Comparison of ENCODE assay signal across 29 cellular contexts in the genomic region with DNA sequence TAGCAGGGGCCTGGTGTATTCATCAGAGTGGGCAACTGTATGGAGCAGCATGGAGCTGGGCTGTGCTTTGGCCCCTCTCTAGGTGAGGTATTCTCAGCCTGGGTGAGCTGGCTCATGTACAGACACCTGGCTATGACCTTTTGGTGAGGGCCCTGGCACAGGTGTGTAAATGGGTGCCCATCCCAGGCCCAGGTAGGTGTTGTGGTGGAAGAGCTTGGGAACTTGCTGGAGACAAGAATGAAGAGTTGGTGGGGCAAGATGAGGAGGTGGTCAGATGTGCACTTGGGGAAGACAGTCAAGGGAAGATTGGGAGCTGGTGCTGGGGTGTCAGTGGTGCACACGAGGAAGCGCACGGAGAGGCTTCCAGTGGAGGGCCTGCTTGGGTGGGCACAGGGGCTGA.
"Had no signal": no experiment of that assay in that cellular context is flagged by ENCODE, and none has a peak within 500 bp of the region (broad histone marks: within the 10 kb centered on the region; RNA-seq: fewer than 3 reads in every experiment).

No MANE protein-coding gene starts in this region.

- H3K27me3 Mint-ChIP-seq: dendritic cell treated with granulocyte-macrophage colony-stimulating factor and Interleukin-4, amounts not matched to agents 40 ng/mL and 50 ng/mL, for 4 days; naive thymus-derived CD4-positive, alpha-beta T cell; progenitor cell of endocrine pancreas; stimulated activated naive B cell treated with anti-CD40 and anti-IgM and Interleukin-4, amounts not matched to agents 10 μg/mL and 1 μg/mL and 100 μg/mL, for 72 hours; stimulated activated naive CD8-positive, alpha-beta T cell treated with anti-CD3 and anti-CD28 coated beads, Interleukin-15, amount 100 ng/mL, for 72 hours had no signal

- H2AFZ ChIP-seq: neural progenitor cell had no signal

- H3K4me1 ChIP-seq: neural progenitor cell, pancreas, right lobe of liver, suprapubic skin, transverse colon, upper lobe of right lung, uterus had no signal

- FAIRE-seq: colon, keratinocyte, pancreas, small intestine had no signal

- H3K9ac ChIP-seq: neural progenitor cell had no signal

- DNase-seq: effector CD8-positive, alpha-beta T cell; endodermal cell; foreskin fibroblast; gastrocnemius medialis; midbrain; naive thymus-derived CD4-positive, alpha-beta T cell; nucleus accumbens; right lobe of liver; small intestine; stimulated activated CD4-positive, alpha-beta T cell treated with anti-CD3 and anti-CD28 coated beads, Interleukin-15, amount 100 ng/mL, for 24 hours; stimulated activated CD4-positive, alpha-beta T cell treated with anti-CD3 and anti-CD28 coated beads, Interleukin-2, amount 100 ng/mL, for 48 hours; stimulated activated naive B cell treated with anti-CD40 and anti-IgM and Interleukin-4, amounts not matched to agents 10 μg/mL and 1 μg/mL and 100 μg/mL, for 72 hours; stimulated activated naive CD8-positive, alpha-beta T cell treated with anti-CD3 and anti-CD28 coated beads, Interleukin-15, amount 100 ng/mL, for 72 hours; transverse colon; uterus had no signal

- ATAC-seq: esophagus mucosa; gastrocnemius medialis; left ventricle myocardium superior; naive thymus-derived CD4-positive, alpha-beta T cell; pancreas; right lobe of liver; stimulated activated naive B cell treated with anti-CD40 and anti-IgM and Interleukin-4, amounts not matched to agents 10 μg/mL and 1 μg/mL and 100 μg/mL, for 72 hours; stimulated activated naive CD8-positive, alpha-beta T cell treated with anti-CD3 and anti-CD28 coated beads, Interleukin-15, amount 100 ng/mL, for 72 hours; upper lobe of right lung had no signal

- H3K36me3 Mint-ChIP-seq: memory B cell; stimulated activated naive B cell treated with anti-CD40 and anti-IgM and Interleukin-4, amounts not matched to agents 10 μg/mL and 1 μg/mL and 100 μg/mL, for 72 hours had no signal

- H3K36me3 ChIP-seq: neural progenitor cell, pancreas, right lobe of liver, suprapubic skin, transverse colon, upper lobe of right lung, uterus had no signal

- H3K4me3 Mint-ChIP-seq: dendritic cell treated with granulocyte-macrophage colony-stimulating factor and Interleukin-4, amounts not matched to agents 40 ng/mL and 50 ng/mL, for 4 days; endodermal cell; memory B cell; naive thymus-derived CD4-positive, alpha-beta T cell; nephron; neural progenitor cell; stimulated activated naive B cell treated with anti-CD40 and anti-IgM and Interleukin-4, amounts not matched to agents 10 μg/mL and 1 μg/mL and 100 μg/mL, for 72 hours; stimulated activated naive CD8-positive, alpha-beta T cell treated with anti-CD3 and anti-CD28 coated beads, Interleukin-15, amount 100 ng/mL, for 72 hours had no signal

- H3K27ac Mint-ChIP-seq: dendritic cell treated with granulocyte-macrophage colony-stimulating factor and Interleukin-4, amounts not matched to agents 40 ng/mL and 50 ng/mL, for 4 days; endodermal cell; memory B cell; naive thymus-derived CD4-positive, alpha-beta T cell; nephron; neural progenitor cell; progenitor cell of endocrine pancreas; stimulated activated naive B cell treated with anti-CD40 and anti-IgM and Interleukin-4, amounts not matched to agents 10 μg/mL and 1 μg/mL and 100 μg/mL, for 72 hours; stimulated activated naive CD8-positive, alpha-beta T cell treated with anti-CD3 and anti-CD28 coated beads, Interleukin-15, amount 100 ng/mL, for 72 hours had no signal

- H3K4me3 ChIP-seq: gastrocnemius medialis, lung, neural progenitor cell, pancreas, right lobe of liver, suprapubic skin, transverse colon, upper lobe of right lung, uterus had no signal

- H3K4me2 ChIP-seq: neural progenitor cell had no signal

- H3K9me3 Mint-ChIP-seq: endodermal cell; stimulated activated naive CD8-positive, alpha-beta T cell treated with anti-CD3 and anti-CD28 coated beads, Interleukin-15, amount 100 ng/mL, for 72 hours had no signal

- H3K27ac ChIP-seq: epithelial cell of prostate, neural progenitor cell, pancreas, right lobe of liver, suprapubic skin, transverse colon, upper lobe of right lung, uterus had no signal

- H3K4me1 Mint-ChIP-seq: endodermal cell; memory B cell; nephron; neural progenitor cell; stimulated activated naive B cell treated with anti-CD40 and anti-IgM and Interleukin-4, amounts not matched to agents 10 μg/mL and 1 μg/mL and 100 μg/mL, for 72 hours; stimulated activated naive CD8-positive, alpha-beta T cell treated with anti-CD3 and anti-CD28 coated beads, Interleukin-15, amount 100 ng/mL, for 72 hours had no signal

- H3K9me3 ChIP-seq: gastrocnemius medialis, pancreas, right lobe of liver, suprapubic skin, transverse colon, upper lobe of right lung, uterus had no signal

- H3K27me3 ChIP-seq: gastrocnemius medialis, neural progenitor cell, pancreas, right lobe of liver, suprapubic skin, transverse colon, upper lobe of right lung, uterus had no signal
